8 cellular contexts compared by ENCODE assay signal in the genomic region with DNA sequence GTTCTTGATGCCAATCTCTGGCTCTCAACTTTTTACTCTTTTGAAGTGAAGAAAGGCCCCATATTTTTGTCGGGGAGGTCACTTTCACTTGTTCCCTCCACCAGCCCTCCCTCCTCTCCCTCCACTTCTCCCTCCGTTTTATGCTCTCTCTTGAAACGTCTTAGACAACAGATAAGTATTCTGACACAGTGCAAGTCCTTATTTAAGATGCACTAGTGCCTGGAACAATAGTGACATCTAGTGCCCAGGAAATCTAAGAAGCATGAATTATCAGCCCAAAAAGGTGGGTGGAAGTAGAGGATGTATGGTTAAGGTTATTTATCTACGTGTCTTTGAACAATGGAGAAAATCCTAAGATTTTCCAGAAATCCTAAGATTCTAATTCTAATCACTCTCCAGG. TPM values are rescaled to one million over a fixed set of nuclear protein-coding genes. Genes with fewer than 3 reads are reported as not detected.
DNase-seq lines count a peak whose midpoint lies in the region; ATAC-seq, FAIRE-seq and TF ChIP-seq lines count a peak whose summit lies in the region.

No MANE protein-coding gene starts in this region.

- in situ Hi-C loops in K562 (cut with MboI): loop anchor here (5.0 kb wide), 1 partner anchor 81 kb away; no protein-coding TSS in a partner anchor

- H3K4me3 ChIP-seq in AG04449 (ENCODE audit: low read depth, low read length) (no peak overlapping the region), K562 (no peak overlapping the region), suprapubic skin (no peak overlapping the region)

- no peak overlapping the region for H3K9ac ChIP-seq in K562 (ENCODE audit: insufficient read depth in 1 of 2, low read depth in 2 of 2, low read length in 2 of 2)

- TF ChIP-seq POLR2A in K562 (conservative IDR thresholded peaks at IDR 0.05) (no peak), suprapubic skin (IDR thresholded peaks at IDR 0.05) (no peak)

- DNase-seq in AG04449 (ENCODE audit: low read depth, low spot score): peak; percentile 40
- peak; percentile 71 for DNase-seq in ELR (ENCODE audit: low read depth)
- peak; percentile 67 for DNase-seq in NCI-H2107 treated with DMSO at 0.1 percent for 48 hours (lab: John Stamatoyannopoulos, UW; ENCODE audit: unreplicated experiment)
- DNase-seq in K562 (ENCODE audit: extremely low read depth in 1 of 4, low spot score in 3 of 4): peak in 2 of 4 experiments; percentile 49 to 67
- peak; percentile 83 for DNase-seq in iris pigment epithelial cell (ENCODE audit: low read depth)
- DNase-seq in suprapubic skin (ENCODE audit: low spot score in 2 of 2): no peak
- no peak for DNase-seq in 8988T

- no peak overlapping the region for H3K27ac ChIP-seq in K562 (ENCODE audit: extremely low read depth, low read depth, low read length)
- no peak overlapping the region for H3K27ac ChIP-seq in suprapubic skin

- no peak for TF ChIP-seq EP300 in K562 (IDR thresholded peaks at IDR 0.05; ENCODE audit: low read length)
- no peak for TF ChIP-seq EP300 in suprapubic skin (IDR thresholded peaks at IDR 0.05)

- peak; percentile 60 for TF ChIP-seq CTCF in AG04449 (IDR thresholded peaks at IDR 0.05; ENCODE audit: insufficient read depth, low read length, missing control alignments)
- TF ChIP-seq CTCF in K562 (IDR thresholded peaks at IDR 0.05 in 2 of 3, conservative IDR thresholded peaks at IDR 0.05 in 1 of 3; ENCODE audit: insufficient read depth in 2 of 3, low read depth in 1 of 3, low read length in 3 of 3): peak; percentile 55 to 79 (median 65)
- TF ChIP-seq CTCF in suprapubic skin (IDR thresholded peaks at IDR 0.05): peak; percentile 15 to 58

- H3K9me3 ChIP-seq in K562 (replicated peaks; ENCODE audit: control insufficient read depth, insufficient read depth, low read depth, low read length): no peaks in the 10 kb centered on the region
- no peaks in the 10 kb centered on the region for H3K9me3 ChIP-seq in suprapubic skin

- no peaks in the 10 kb centered on the region for H3K79me2 ChIP-seq in K562 (ENCODE audit: control insufficient read depth, insufficient read depth, low read length)

- intact Hi-C loops in K562 (cut with micrococcal nuclease): loop anchor here (1.0 kb wide), 2 partner anchors 84 to 204 kb away; no protein-coding TSS in a partner anchor

- POLR2A ChIA-PET in AG04449 (lab: Yijun Ruan, JAX) (no interaction called here), K562 (lab: Yijun Ruan, JAX) (interaction anchor here (0.7 kb wide), 1 partner anchor 193 kb away, joined by 3 read pairs; no protein-coding TSS in a partner anchor)

- no TSS peak for BruUV-seq in K562 (replicated peaks; lab: Mats Ljungman, UMichigan)

- ATAC-seq in K562: peak; percentile 88
- no peak for ATAC-seq in HG03439 (IDR thresholded peaks at IDR 0.05; ENCODE audit: unreplicated experiment)

- H3K4me1 ChIP-seq in K562 (replicated peaks in 1 of 2; ENCODE audit: control insufficient read depth in 2 of 2, insufficient read depth in 2 of 2, low read length in 2 of 2): no peaks in the 10 kb centered on the region
- peaks cover 20% of the 10 kb centered on the region for H3K4me1 ChIP-seq in suprapubic skin

- no peaks in the 10 kb centered on the region for H4K20me1 ChIP-seq in K562 (replicated peaks; ENCODE audit: control insufficient read depth, insufficient read depth, low read length)

- peak; percentile 58 for FAIRE-seq in K562 (lab: Jason Lieb, UNC)

- no peaks in the 10 kb centered on the region for H3K9me1 ChIP-seq in K562 (ENCODE audit: control insufficient read depth, insufficient read depth, low read length)

- H3K27me3 ChIP-seq in K562 (ENCODE audit: control insufficient read depth in 2 of 2, insufficient read depth in 2 of 2, low read length in 2 of 2) (no peaks in the 10 kb centered on the region), suprapubic skin (no peaks in the 10 kb centered on the region)

- H3K36me3 ChIP-seq in K562 (ENCODE audit: control insufficient read depth, insufficient read depth, low read length) (peaks cover 90% of the 10 kb centered on the region), suprapubic skin (peaks cover 53% of the 10 kb centered on the region)

- peak; percentile 70 to 81 for TF ChIP-seq RAD21 in K562 (CRISPR knock-in tag; conservative IDR thresholded peaks at IDR 0.05 in 1 of 2, IDR thresholded peaks at IDR 0.05 in 1 of 2)

- CTCF ChIA-PET in AG04449 (lab: Yijun Ruan, JAX): interaction anchor here (0.6 to 13.6 kb wide), 11 partner anchors 8 to 302 kb away, joined by 3 to 197 read pairs (median 4); a partner anchor contains a TSS
- CTCF ChIA-PET in K562 (lab: Yijun Ruan, JAX; ENCODE audit: low intra/inter-chr PET ratio): interaction anchor here (0.6 to 2.7 kb wide), 7 partner anchors 53 to 300 kb away, joined by 3 to 34 read pairs (median 4); a partner anchor contains a TSS

- WGBS in K562 (ENCODE audit: insufficient coverage, low coverage, missing lambda C conversion rate): 28% methylated on average over 4 of the region's 4 CpGs
- WGBS in suprapubic skin: 8% methylated on average over 4 of the region's 4 CpGs

- no peak overlapping the region for H3K4me2 ChIP-seq in K562 (ENCODE audit: insufficient read depth, low read length)

- no peak overlapping the region for H2AFZ ChIP-seq in K562 (ENCODE audit: low read depth, low read length)

TF ChIP-seq in K562, 482 proteins besides CTCF, POLR2A, EP300 and RAD21 (continues in another document):
- TF ChIP-seq KLF16 (IDR thresholded peaks at IDR 0.05): 0 out of 2 replicates have a peak, but pooled peaks have one; percentile 13
- TF ChIP-seq SMC3 (conservative IDR thresholded peaks at IDR 0.05; ENCODE audit: insufficient read depth, low read depth, low read length): peak; percentile 56

RNA-seq across cellular contexts. Expression of a gene that starts 17.9 kb away (rescaled TPM):
- 53.9 and 134 TPM in 2 replicates for total RNA-seq in K562 (2011; cell fraction: chromatin; rRNA removed; ENCODE audit: low replicate concordance)
- total RNA-seq in K562 (2011; cell fraction: nucleolus; rRNA removed): 46.7 and 60.7 TPM in 2 replicates
- total RNA-seq in K562 (2011; cell fraction: nucleoplasm; rRNA removed): 71.6 and 104 TPM in 2 replicates
- total RNA-seq in K562 (2014; rRNA removed): 76.9 and 85.5 TPM in 2 replicates
- total RNA-seq in K562 (2014; rRNA removed; fragmentation: Illumina TruSeq; extraction: Trizol): 143 and 167 TPM in 2 replicates
- 147 and 158 TPM in 2 replicates for total RNA-seq in K562 (2015; rRNA removed; fragmentation: Illumina TruSeq; extraction: Trizol)
- total RNA-seq in K562 (2021): 104 and 106 TPM in 2 replicates
- 115 and 144 TPM in 2 replicates for polyA plus RNA-seq in K562 (2011; rRNA removed)
- 132 and 144 TPM in 2 replicates for polyA plus RNA-seq in K562 (2011; cell fraction: cytosol; rRNA removed)
- 251 and 259 TPM in 2 replicates for polyA plus RNA-seq in K562 (2011; cell fraction: nucleus; rRNA removed)
- 88.6 and 121 TPM in 2 replicates for polyA plus RNA-seq in K562 (2012)
- polyA plus RNA-seq in K562 (2014; fragmentation: Illumina TruSeq; extraction: Trizol): 155 and 187 TPM in 2 replicates
- polyA plus RNA-seq in K562 (2014; fragmentation: Nextera tagmentation; extraction: Ambion mirVana): 100 to 1,000 TPM in 1 of 2 experiments, 10 to 100 TPM in 1; 63.8 to 142 TPM
- 146 and 152 TPM in 2 replicates for polyA plus RNA-seq in K562 (2014; rRNA removed)
- polyA minus RNA-seq in K562 (2011; rRNA and poly(A)+ RNA removed): 78.0 and 80.4 TPM in 2 replicates
- polyA minus RNA-seq in K562 (2011; cell fraction: cytosol; rRNA and poly(A)+ RNA removed): 45.1 and 48.8 TPM in 2 replicates
- polyA minus RNA-seq in K562 (2011; cell fraction: nucleus; rRNA and poly(A)+ RNA removed): 40.8 and 66.0 TPM in 2 replicates
- total RNA-seq in suprapubic skin: 100 to 1,000 TPM in 1 of 4 donors, 10 to 100 TPM in 3; 47.1 to 109 (median 60.3) TPM

RNA-seq across cellular contexts. Expression of a gene that starts 18.2 kb away (rescaled TPM):
- 60.1 and 86.3 TPM in 2 replicates for total RNA-seq in K562 (2011; cell fraction: chromatin; rRNA removed; ENCODE audit: low replicate concordance)
- total RNA-seq in K562 (2011; cell fraction: nucleolus; rRNA removed): 29.9 and 41.0 TPM in 2 replicates
- 44.0 and 48.0 TPM in 2 replicates for total RNA-seq in K562 (2011; cell fraction: nucleoplasm; rRNA removed)
- total RNA-seq in K562 (2014; rRNA removed) (14.5 and 20.0 TPM in 2 replicates), K562 (2014; rRNA removed; fragmentation: Illumina TruSeq; extraction: Trizol) (25.5 and 26.3 TPM in 2 replicates), K562 (2015; rRNA removed; fragmentation: Illumina TruSeq; extraction: Trizol) (25.2 and 27.8 TPM in 2 replicates), K562 (2021) (20.8 and 22.7 TPM in 2 replicates), suprapubic skin (10 to 100 TPM; 16.3 to 48.3 (median 35.2) TPM)
- polyA plus RNA-seq in K562 (2011; rRNA removed) (25.4 and 28.0 TPM in 2 replicates), K562 (2014; fragmentation: Illumina TruSeq; extraction: Trizol) (17.6 and 23.1 TPM in 2 replicates), K562 (2014; fragmentation: Nextera tagmentation; extraction: Ambion mirVana) (10 to 100 TPM; 10.2 to 13.4 TPM), K562 (2014; rRNA removed) (15.0 and 17.5 TPM in 2 replicates)
- polyA plus RNA-seq in K562 (2011; cell fraction: cytosol; rRNA removed): 10.7 and 15.7 TPM in 2 replicates
- polyA plus RNA-seq in K562 (2011; cell fraction: nucleus; rRNA removed): 21.4 and 28.5 TPM in 2 replicates
- 11.1 and 11.4 TPM in 2 replicates for polyA plus RNA-seq in K562 (2012)
- polyA minus RNA-seq in K562 (2011; rRNA and poly(A)+ RNA removed): 61.4 and 62.4 TPM in 2 replicates
- 31.9 and 34.4 TPM in 2 replicates for polyA minus RNA-seq in K562 (2011; cell fraction: cytosol; rRNA and poly(A)+ RNA removed)
- polyA minus RNA-seq in K562 (2011; cell fraction: nucleus; rRNA and poly(A)+ RNA removed): 26.1 and 51.2 TPM in 2 replicates

Comparison
In these comparisons a context has a peak if more than half of its experiments do, and no peak if none do; other contexts are left out.
1. DNase-seq: peak in AG04449 (single experiment), ELR (single experiment), NCI-H2107 treated with DMSO at 0.1 percent for 48 hours (single experiment) and iris pigment epithelial cell (single experiment); none in suprapubic skin (0 of 2) and 8988T (single experiment).
2. Peak in every context shown above with its lines, with median percentiles within 50 percentile points of each other: CTCF ChIP-seq.